Comparison of ENCODE assay signal across 8 cellular contexts in the genomic region with DNA sequence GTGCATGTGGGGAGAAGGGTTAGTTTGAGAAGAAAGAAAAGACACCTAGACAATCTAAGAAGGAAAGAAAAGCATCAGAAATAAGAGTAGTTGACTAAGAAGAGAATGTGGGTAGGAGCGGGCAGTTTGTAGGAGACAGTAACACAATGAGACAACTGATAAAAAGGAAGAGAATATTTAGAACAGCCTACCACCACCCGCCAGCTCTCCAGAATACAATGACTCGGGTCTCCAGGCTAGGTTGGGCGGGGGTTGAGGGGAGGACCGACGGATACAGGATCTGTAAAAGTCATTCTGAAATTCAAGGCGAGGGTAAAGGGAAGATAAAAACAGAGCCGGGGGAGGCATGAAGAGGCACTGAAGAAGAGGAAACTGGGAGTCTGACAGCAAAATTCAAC. TPM values are rescaled to one million over a fixed set of nuclear protein-coding genes. Genes with fewer than 3 reads are reported as not detected.
DNase-seq lines count a peak whose midpoint lies in the region; ATAC-seq and TF ChIP-seq lines count a peak whose summit lies in the region.

No MANE protein-coding gene starts in this region.

- H3K36me3 Mint-ChIP-seq in chondrocyte (ENCODE audit: low read depth) (peaks cover 2% of the 10 kb centered on the region), memory B cell (peaks cover 3% of the 10 kb centered on the region)

- DNase-seq in GM06990 (ENCODE audit: extremely low read depth, insufficient read length): no peak
- no peak for DNase-seq in NT2/D1 (ENCODE audit: low read depth, low spot score)
- no peak for DNase-seq in chondrocyte (ENCODE audit: low spot score)
- no peak for DNase-seq in memory B cell (ENCODE audit: low spot score in 2 of 2)
- no peak for DNase-seq in tibial artery

- H3K4me1 Mint-ChIP-seq in chondrocyte (ENCODE audit: low read depth) (peaks cover 26% of the 10 kb centered on the region), memory B cell (peaks cover 21% of the 10 kb centered on the region)

- ATAC-seq in memory B cell (ENCODE audit: low read depth) (no peak), HG03439 (IDR thresholded peaks at IDR 0.05; ENCODE audit: unreplicated experiment) (no peak), HG03196 (IDR thresholded peaks at IDR 0.05; ENCODE audit: unreplicated experiment) (no peak), HG03571 (IDR thresholded peaks at IDR 0.05; ENCODE audit: unreplicated experiment) (no peak)

- H3K27me3 Mint-ChIP-seq in chondrocyte (ENCODE audit: low read depth) (no peaks in the 10 kb centered on the region), memory B cell (no peaks in the 10 kb centered on the region)

- H3K9me3 ChIP-seq in NT2/D1 (ENCODE audit: insufficient read depth, low read length) (no peaks in the 10 kb centered on the region), tibial artery (no peaks in the 10 kb centered on the region)

- TF ChIP-seq CTCF in GM06990 (IDR thresholded peaks at IDR 0.05; ENCODE audit: insufficient read depth, low read length, poor library complexity, severe bottlenecking) (no peak), chondrocyte (IDR thresholded peaks at IDR 0.05) (no peak), tibial artery (IDR thresholded peaks at IDR 0.05) (no peak)

- H3K4me3 ChIP-seq in GM06990 (replicated peaks; ENCODE audit: low read depth, low read length): peak overlapping the region; percentile 94
- peak overlapping the region; percentile 87 for H3K4me3 ChIP-seq in NT2/D1 (ENCODE audit: insufficient read length, low read depth)
- peak overlapping the region; percentile 79 to 95 for H3K4me3 ChIP-seq in tibial artery

- intact Hi-C loops in tibial artery (cut with DNase I; ENCODE audit: low total_unique reads): loop anchor here (5.0 kb wide), 1 partner anchor 35 kb away; a partner anchor contains a TSS

- H3K9ac ChIP-seq in NT2/D1 (ENCODE audit: insufficient read length, low read depth): peak overlapping the region; percentile 93

- H3K36me3 ChIP-seq in GM06990 (ENCODE audit: control insufficient read depth, insufficient read depth, low read length) (peaks cover 1% of the 10 kb centered on the region), NT2/D1 (ENCODE audit: insufficient read depth, insufficient read length, low read length) (peaks cover 31% of the 10 kb centered on the region), tibial artery (peaks cover 0 to 26% (median 4%) of the 10 kb centered on the region in 3 donors)

- H3K27me3 ChIP-seq in GM06990 (replicated peaks; ENCODE audit: control insufficient read depth, insufficient read depth, low read length) (no peaks in the 10 kb centered on the region), NT2/D1 (ENCODE audit: insufficient read depth, insufficient read length) (no peaks in the 10 kb centered on the region), tibial artery (no peaks in the 10 kb centered on the region)

- H3K4me1 ChIP-seq in NT2/D1 (ENCODE audit: insufficient read depth, insufficient read length): peaks cover 5% of the 10 kb centered on the region
- H3K4me1 ChIP-seq in tibial artery: peaks cover 6 to 27% (median 23%) of the 10 kb centered on the region in 4 donors

- H3K27ac ChIP-seq in tibial artery: peak overlapping the region; percentile 94 to 99

- H3K4me3 Mint-ChIP-seq in chondrocyte (ENCODE audit: unreplicated experiment) (peak overlapping the region; percentile 99), memory B cell (peak overlapping the region; percentile 99)

- H3K9me3 Mint-ChIP-seq in chondrocyte (ENCODE audit: low read depth): no peaks in the 10 kb centered on the region
- H3K9me3 Mint-ChIP-seq in memory B cell: no peaks in the 10 kb centered on the region

- H3K27ac Mint-ChIP-seq in chondrocyte (ENCODE audit: unreplicated experiment) (peak overlapping the region; percentile 98), memory B cell (peak overlapping the region; percentile 97)

RNA-seq across cellular contexts. Expression of a gene that starts 0.7 kb away (rescaled TPM):
- total RNA-seq in chondrocyte: 27.8 to 33.9 TPM (median 32.3 TPM) in 3 replicates

RNA-seq across cellular contexts. Expression of a gene that starts 4.2 kb away (rescaled TPM):
- not detected in 3 replicates for total RNA-seq in chondrocyte

RNA-seq across cellular contexts. Expression of a gene that starts 12.7 kb away (rescaled TPM):
- not detected in 3 replicates for total RNA-seq in chondrocyte

RNA-seq across cellular contexts. Expression of a gene that starts 19.1 kb away (rescaled TPM):
- 0.30 TPM in 1 of 3 replicates, not detected in the others for total RNA-seq in chondrocyte

RNA-seq across cellular contexts. Expression of a gene that starts 20.8 kb away (rescaled TPM):
- not detected in 3 replicates for total RNA-seq in chondrocyte
